Comparison of ENCODE assay signal across 8 cellular contexts in genomic region chr19:15418588-15419412, GRCh38. TPM values are rescaled to one million over a fixed set of nuclear protein-coding genes. Genes with fewer than 3 reads are reported as not detected.
DNase-seq lines count a peak whose midpoint lies in the region; ATAC-seq and TF ChIP-seq lines count a peak whose summit lies in the region.

AKAP8L (minus strand) TSS chr19:15418988; CDS start chr19:15418923, 65 bp downstream.

- DNase-seq in NCI-H128 (lab: John Stamatoyannopoulos, UW; ENCODE audit: unreplicated experiment), result peak; percentile 99
- peak; percentile 96 for DNase-seq in activated naive CD8-positive, alpha-beta T cell treated with anti-CD3 and anti-CD28 coated beads, Interleukin-2, amount 10 ng/mL, durations not matched to agents 7 days and 5 days
- DNase-seq in glutamatergic neuron, result peak; percentile 98
- peak; percentile 100 for DNase-seq in osteoblast (ENCODE audit: insufficient read length, low spot score, missing footprints)
- DNase-seq in thoracic aorta (ENCODE audit: low spot score), result peak; percentile 100

- H3K36me3 ChIP-seq in SU-DHL-6 (ENCODE audit: low read length) (peaks cover 7% of the 10 kb centered on the region; the same call in 1 of the 2 replicates), osteoblast (ENCODE audit: insufficient read depth, low read length) (peaks cover 24% of the 10 kb centered on the region), thoracic aorta (peaks cover 15% of the 10 kb centered on the region)

- H3K27ac Mint-ChIP-seq in activated naive CD8-positive, alpha-beta T cell treated with anti-CD3 and anti-CD28 coated beads, Interleukin-2, amount 10 ng/mL, durations not matched to agents 7 days and 5 days, result peak within 1 kb of the TSS; percentile 100
- H3K27ac Mint-ChIP-seq in glutamatergic neuron (ENCODE audit: unreplicated experiment), result peak within 1 kb of the TSS; percentile 100

- H3K4me3 Mint-ChIP-seq in activated naive CD8-positive, alpha-beta T cell treated with anti-CD3 and anti-CD28 coated beads, Interleukin-2, amount 10 ng/mL, durations not matched to agents 7 days and 5 days, result peak within 1 kb of the TSS; percentile 98
- peak within 1 kb of the TSS; percentile 96 for H3K4me3 Mint-ChIP-seq in glutamatergic neuron (ENCODE audit: unreplicated experiment)

- H3K4me1 Mint-ChIP-seq in activated naive CD8-positive, alpha-beta T cell treated with anti-CD3 and anti-CD28 coated beads, Interleukin-2, amount 10 ng/mL, durations not matched to agents 7 days and 5 days, result peaks cover 25% of the 10 kb centered on the region
- peaks cover 14% of the 10 kb centered on the region for H3K4me1 Mint-ChIP-seq in glutamatergic neuron (ENCODE audit: low read depth, unreplicated experiment)

- peaks cover 21% of the 10 kb centered on the region for H3K4me1 ChIP-seq in osteoblast (ENCODE audit: insufficient read depth, low read length)
- H3K4me1 ChIP-seq in thoracic aorta (ENCODE audit: control insufficient read depth in 1 of 2, low read depth in 2 of 2), result peaks cover 14 to 56% of the 10 kb centered on the region in 2 donors

- H3K9ac ChIP-seq in SU-DHL-6 (ENCODE audit: low read length), result peak within 1 kb of the TSS; percentile 95

- H3K27me3 Mint-ChIP-seq in activated naive CD8-positive, alpha-beta T cell treated with anti-CD3 and anti-CD28 coated beads, Interleukin-2, amount 10 ng/mL, durations not matched to agents 7 days and 5 days, result no peaks in the 10 kb centered on the region
- peaks cover 7% of the 10 kb centered on the region for H3K27me3 Mint-ChIP-seq in glutamatergic neuron (ENCODE audit: unreplicated experiment)

- H3K9me2 ChIP-seq in SU-DHL-6 (replicated peaks; ENCODE audit: insufficient read depth, low read length), result no peaks in the 10 kb centered on the region

- H3K9me3 Mint-ChIP-seq in activated naive CD8-positive, alpha-beta T cell treated with anti-CD3 and anti-CD28 coated beads, Interleukin-2, amount 10 ng/mL, durations not matched to agents 7 days and 5 days, result peaks cover 2% of the 10 kb centered on the region
- peaks cover 14% of the 10 kb centered on the region for H3K9me3 Mint-ChIP-seq in glutamatergic neuron (ENCODE audit: unreplicated experiment)

- 0 out of 2 replicates have a peak, but pooled peaks cover 8% of the 10 kb centered on the region for H3F3A ChIP-seq in SU-DHL-6 (ENCODE audit: insufficient read depth)

- POLR2A ChIA-PET in activated naive CD8-positive, alpha-beta T cell treated with anti-CD3 and anti-CD28 coated beads, Interleukin-2, amount 10 ng/mL, durations not matched to agents 7 days and 5 days (lab: Charles Lee), result interaction anchor here (0.7 to 4.8 kb wide), 30 partner anchors 9 to 318 kb away, joined by 3 to 88 read pairs (median 4); partner anchors contain the start of genes AKAP8, BRD4, PGLYRP2 and RASAL3

- H3K79me2 ChIP-seq in SU-DHL-6 (ENCODE audit: insufficient read depth, low read length), result peaks cover 50% of the 10 kb centered on the region
- peaks cover 49% of the 10 kb centered on the region for H3K79me2 ChIP-seq in osteoblast (ENCODE audit: insufficient read depth, low read length)

- H3K27me3 ChIP-seq in SU-DHL-6 (ENCODE audit: low read length) (no peaks in the 10 kb centered on the region), osteoblast (ENCODE audit: insufficient read depth, low read length) (no peaks in the 10 kb centered on the region), thoracic aorta (replicated peaks; ENCODE audit: insufficient read depth) (no peaks in the 10 kb centered on the region)

- H4K20me1 ChIP-seq in SU-DHL-6 (ENCODE audit: low read depth, low read length) (peaks cover 4% of the 10 kb centered on the region; the same call in 1 of the 2 replicates), osteoblast (ENCODE audit: insufficient read depth, low read length) (peaks cover 40% of the 10 kb centered on the region)

- ATAC-seq in HG02678 (IDR thresholded peaks at IDR 0.05; ENCODE audit: unreplicated experiment), result peak; percentile 97
- ATAC-seq in activated naive CD8-positive, alpha-beta T cell treated with anti-CD3 and anti-CD28 coated beads, Interleukin-2, amount 10 ng/mL, durations not matched to agents 7 days and 5 days (ENCODE audit: low read depth), result peak; percentile 94
- peak; percentile 97 for ATAC-seq in thoracic aorta (ENCODE audit: insufficient number of reproducible peaks, low FRiP score, low read depth)

- H3K36me3 Mint-ChIP-seq in activated naive CD8-positive, alpha-beta T cell treated with anti-CD3 and anti-CD28 coated beads, Interleukin-2, amount 10 ng/mL, durations not matched to agents 7 days and 5 days, result peaks cover 31% of the 10 kb centered on the region
- peaks cover 4% of the 10 kb centered on the region for H3K36me3 Mint-ChIP-seq in glutamatergic neuron (ENCODE audit: unreplicated experiment)

- TF ChIP-seq CTCF in GM12872 (IDR thresholded peaks at IDR 0.05; ENCODE audit: insufficient read depth, low read depth, low read length), result peak; percentile 86
- TF ChIP-seq CTCF in SU-DHL-6 (IDR thresholded peaks at IDR 0.05; ENCODE audit: insufficient read depth, low read length, poor library complexity, severe bottlenecking), result peak; percentile 83
- peak; percentile 73 for TF ChIP-seq CTCF in glutamatergic neuron (IDR thresholded peaks at IDR 0.05; ENCODE audit: partially characterized antibody, unreplicated experiment)
- peak; percentile 44 for TF ChIP-seq CTCF in osteoblast (IDR thresholded peaks at IDR 0.05; ENCODE audit: extremely low read depth, low read depth, low read length)
- peak; percentile 45 for TF ChIP-seq CTCF in thoracic aorta (IDR thresholded peaks at IDR 0.05)

- H3K4me3 ChIP-seq in SU-DHL-6 (ENCODE audit: insufficient read depth, low read length, poor library complexity, severe bottlenecking) (peak within 1 kb of the TSS; percentile 93), osteoblast (ENCODE audit: insufficient read depth, low read length) (peak within 1 kb of the TSS; percentile 93), thoracic aorta (peak within 1 kb of the TSS; percentile 84)

- peak within 1 kb of the TSS; percentile 22 for H2AFZ ChIP-seq in SU-DHL-6 (ENCODE audit: low read depth, low read length, severe bottlenecking)
- peak within 1 kb of the TSS; percentile 90 for H2AFZ ChIP-seq in osteoblast (ENCODE audit: low read length)

- H3K4me2 ChIP-seq in SU-DHL-6 (ENCODE audit: low read depth, low read length, poor library complexity, severe bottlenecking) (peak within 1 kb of the TSS; percentile 82), osteoblast (ENCODE audit: insufficient read depth, low read length) (peak within 1 kb of the TSS; percentile 96)

- H3K27ac ChIP-seq in SU-DHL-6 (ENCODE audit: low read depth, low read length) (peak within 1 kb of the TSS; percentile 71), osteoblast (ENCODE audit: low read depth, low read length) (peak within 1 kb of the TSS; percentile 89), thoracic aorta (peak within 1 kb of the TSS; percentile 79 to 86)

- H3K9me3 ChIP-seq in SU-DHL-6 (ENCODE audit: insufficient read depth, low read length), result no peaks in the 10 kb centered on the region
- H3K9me3 ChIP-seq in osteoblast (ENCODE audit: low read depth, low read length), result no peaks in the 10 kb centered on the region
- H3K9me3 ChIP-seq in thoracic aorta, result no peaks in the 10 kb centered on the region

RNA-seq across cellular contexts. Expression of gene AKAP8L, which starts in this region (rescaled TPM):
- 100 to 1,000 TPM; 146 to 149 TPM for total RNA-seq in activated naive CD8-positive, alpha-beta T cell treated with anti-CD3 and anti-CD28 coated beads, Interleukin-2, amount 10 ng/mL, durations not matched to agents 7 days and 5 days
- total RNA-seq in glutamatergic neuron (ENCODE audit: unreplicated experiment) (354 TPM), osteoblast (63.9 and 69.5 TPM in 2 replicates), thoracic aorta (100 to 1,000 TPM; 163 to 247 TPM)

Comparison
In these comparisons a context has a peak if more than half of its experiments do, and no peak if none do; other contexts are left out.
1. Peak in every context shown above with its lines: DNase-seq, ATAC-seq, H3K4me3 ChIP-seq and H3K27ac ChIP-seq.